Comparison of ENCODE assay signal across 8 cellular contexts in the genomic region with DNA sequence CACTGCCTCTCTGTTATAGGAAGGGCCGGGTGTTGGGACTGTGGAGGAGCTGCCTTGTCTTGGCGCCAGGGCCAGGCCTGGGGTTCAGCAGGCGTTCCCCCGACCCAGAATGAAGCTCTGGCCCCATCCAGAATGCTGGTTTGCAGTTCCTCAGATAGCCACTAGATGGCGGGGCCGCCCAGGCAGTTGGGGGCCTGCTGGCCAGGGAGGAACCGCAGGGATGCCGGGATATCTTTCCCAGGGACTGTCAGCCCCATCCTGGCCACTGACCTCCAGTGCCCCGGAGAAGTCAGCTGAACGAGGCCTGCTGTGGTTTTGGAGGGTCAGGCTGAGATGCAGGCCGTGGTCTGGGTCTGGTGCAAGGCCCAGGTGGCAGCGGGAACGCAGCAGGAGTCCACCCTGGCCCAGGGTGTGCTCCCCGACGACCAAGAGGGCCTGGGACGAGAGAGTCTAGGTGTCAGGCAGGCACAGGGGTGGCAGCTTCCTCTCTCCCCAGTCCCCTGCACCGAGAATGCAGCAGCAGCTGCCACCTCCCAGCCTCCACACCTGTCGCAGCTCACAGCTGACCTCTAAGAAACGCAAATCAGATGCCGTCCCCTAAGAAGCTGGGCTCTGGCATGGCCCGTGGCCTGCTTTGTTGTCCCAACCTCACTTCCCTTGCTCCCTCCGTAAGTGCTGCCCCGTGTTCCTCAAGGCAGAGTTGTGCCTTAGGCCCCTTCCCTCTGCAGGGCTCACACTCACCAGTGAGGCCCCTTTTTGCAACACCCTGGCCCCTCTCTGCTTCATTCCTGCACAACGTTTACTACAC. TPM values are rescaled to one million over a fixed set of nuclear protein-coding genes. Genes with fewer than 3 reads are reported as not detected.
A peak's percentile ranks its signal among the peaks of the same experiment; 100 is the strongest.
DNase-seq lines count a peak whose midpoint lies in the region; ATAC-seq, FAIRE-seq and TF ChIP-seq lines count a peak whose summit lies in the region.

No MANE protein-coding gene starts in this region.

- no peak overlapping the region for H2AFZ ChIP-seq in OCI-LY3 (ENCODE audit: low read depth, low read length)

- no peak for FAIRE-seq in H54 (lab: Jason Lieb, UNC)

- H3K36me3 Mint-ChIP-seq in CD14-positive monocyte (no peaks in the 10 kb centered on the region), nephron (ENCODE audit: low read depth) (no peaks in the 10 kb centered on the region)
- H3K36me3 Mint-ChIP-seq in stimulated activated naive B cell treated with anti-CD40 and anti-IgM and Interleukin-4, amounts not matched to agents 10 μg/mL and 1 μg/mL and 100 μg/mL, for 72 hours, result peaks cover 0 to 1% of the 10 kb centered on the region in 2 donors

- peaks cover 14% of the 10 kb centered on the region for H3K4me1 ChIP-seq in OCI-LY3 (ENCODE audit: low read length)

- H4K20me1 ChIP-seq in OCI-LY3 (ENCODE audit: insufficient read depth, low read length), result no peaks in the 10 kb centered on the region

- peak overlapping the region; percentile 44 for H3K4me2 ChIP-seq in OCI-LY3 (ENCODE audit: low read length)

- no peak for TF ChIP-seq POLR2A in H54 (IDR thresholded peaks at IDR 0.05; ENCODE audit: low read depth, low read length)

- peak; percentile 100 for TF ChIP-seq CTCF in CD14-positive monocyte (IDR thresholded peaks at IDR 0.05)
- TF ChIP-seq CTCF in OCI-LY3 (IDR thresholded peaks at IDR 0.05; ENCODE audit: low read depth, low read length), result peak; percentile 95
- TF ChIP-seq CTCF in nephron (IDR thresholded peaks at IDR 0.05; ENCODE audit: unreplicated experiment in 3 of 3), result peak; percentile 96 to 99 (median 97)

- DNase-seq in CD14-positive monocyte (ENCODE audit: low spot score), result peak; percentile 66
- DNase-seq in H54 (ENCODE audit: insufficient read length, low spot score), result peak; percentile 91
- peak; percentile 63 for DNase-seq in activated T-cell treated with anti-CD3 and anti-CD28 coated beads for 48 hours (ENCODE audit: low read depth)
- DNase-seq in fibroblast of gingiva (ENCODE audit: low read depth), result peak; percentile 49
- DNase-seq in stimulated activated naive B cell treated with anti-CD40 and anti-IgM and Interleukin-4, amounts not matched to agents 10 μg/mL and 1 μg/mL and 100 μg/mL, for 72 hours, result peak; percentile 55

- no peaks in the 10 kb centered on the region for H3K4me1 Mint-ChIP-seq in CD14-positive monocyte
- H3K4me1 Mint-ChIP-seq in nephron, result peaks cover 11% of the 10 kb centered on the region
- peaks cover 10 to 12% of the 10 kb centered on the region in 2 donors for H3K4me1 Mint-ChIP-seq in stimulated activated naive B cell treated with anti-CD40 and anti-IgM and Interleukin-4, amounts not matched to agents 10 μg/mL and 1 μg/mL and 100 μg/mL, for 72 hours

- H3K27me3 Mint-ChIP-seq in CD14-positive monocyte (ENCODE audit: low read depth in 3 of 3) (peaks cover 3 to 10% (median 5%) of the 10 kb centered on the region in 3 donors), nephron (ENCODE audit: low read depth) (peaks cover 11% of the 10 kb centered on the region)
- no peaks in the 10 kb centered on the region for H3K27me3 Mint-ChIP-seq in stimulated activated naive B cell treated with anti-CD40 and anti-IgM and Interleukin-4, amounts not matched to agents 10 μg/mL and 1 μg/mL and 100 μg/mL, for 72 hours

- no peaks in the 10 kb centered on the region for H3K9me3 Mint-ChIP-seq in CD14-positive monocyte
- no peaks in the 10 kb centered on the region for H3K9me3 Mint-ChIP-seq in nephron
- no peaks in the 10 kb centered on the region for H3K9me3 Mint-ChIP-seq in stimulated activated naive B cell treated with anti-CD40 and anti-IgM and Interleukin-4, amounts not matched to agents 10 μg/mL and 1 μg/mL and 100 μg/mL, for 72 hours

- no peak overlapping the region for H3K9ac ChIP-seq in OCI-LY3 (ENCODE audit: low read length)

- no peaks in the 10 kb centered on the region for H3K9me3 ChIP-seq in OCI-LY3 (ENCODE audit: insufficient read depth, low read length)

- H3K27me3 ChIP-seq in OCI-LY3 (ENCODE audit: low read depth, low read length), result peaks cover 7% of the 10 kb centered on the region; the same call in 1 of the 2 replicates

- intact Hi-C loops in CD14-positive monocyte (cut with micrococcal nuclease), result loop anchor here (5.0 to 10.0 kb wide), 5 partner anchors 126 to 671 kb away; no protein-coding TSS in a partner anchor

- no peaks in the 10 kb centered on the region for H3K36me3 ChIP-seq in OCI-LY3 (replicated peaks; ENCODE audit: low read depth, low read length)

- ATAC-seq in stimulated activated naive B cell treated with anti-CD40 and anti-IgM and Interleukin-4, amounts not matched to agents 10 μg/mL and 1 μg/mL and 100 μg/mL, for 72 hours (replicated peaks), result peak; percentile 76 to 83
- no peak for ATAC-seq in GM18873 (IDR thresholded peaks at IDR 0.05; ENCODE audit: low FRiP score, unreplicated experiment)

- H3K27ac ChIP-seq in OCI-LY3 (ENCODE audit: low read length), result no peak overlapping the region

- 0 out of 2 replicates have a peak overlapping the region, but pooled peaks have one; percentile 6 for H3K4me3 ChIP-seq in OCI-LY3 (ENCODE audit: low read length)

- no peak overlapping the region for H3K4me3 Mint-ChIP-seq in CD14-positive monocyte
- H3K4me3 Mint-ChIP-seq in nephron, result no peak overlapping the region
- peak overlapping the region in 1 of 2 donors; percentile 6 for H3K4me3 Mint-ChIP-seq in stimulated activated naive B cell treated with anti-CD40 and anti-IgM and Interleukin-4, amounts not matched to agents 10 μg/mL and 1 μg/mL and 100 μg/mL, for 72 hours

- H3K27ac Mint-ChIP-seq in CD14-positive monocyte (peak overlapping the region in 2 of 7 donors; percentile 24 to 68), nephron (peak overlapping the region; percentile 14 to 77 (median 30))
- H3K27ac Mint-ChIP-seq in stimulated activated naive B cell treated with anti-CD40 and anti-IgM and Interleukin-4, amounts not matched to agents 10 μg/mL and 1 μg/mL and 100 μg/mL, for 72 hours, result no peak overlapping the region

- no peaks in the 10 kb centered on the region for H3K79me2 ChIP-seq in OCI-LY3 (ENCODE audit: low read length)

RNA-seq across cellular contexts. Expression of a gene that starts 51.2 kb away (rescaled TPM):
- under 1 TPM; 0.23 to 0.24 TPM for polyA plus RNA-seq in CD14-positive monocyte
